Comparison of ENCODE assay signal across 26 cellular contexts in genomic region chr3:39805650-39806049, GRCh38.
"Had no signal": no experiment of that assay in that cellular context is flagged by ENCODE, and none has a peak within 500 bp of the region (broad histone marks: within the 10 kb centered on the region; RNA-seq: fewer than 3 reads in every experiment).

No MANE protein-coding gene starts in this region.

- H3K4me1 ChIP-seq: colonic mucosa had no signal

- H3K36me3 ChIP-seq: colonic mucosa, esophagus squamous epithelium, gastrocnemius medialis, heart right ventricle, left ventricle myocardium inferior, lower lobe of right lung had no signal

- DNase-seq: colonic mucosa; cortex of kidney; effector CD8-positive, alpha-beta T cell; effector memory CD8-positive, alpha-beta T cell; endodermal cell; erythroblast; esophagus squamous epithelium; foreskin melanocyte; gastrocnemius medialis; glutamatergic neuron; head of caudate nucleus; heart right ventricle; hypothalamus; immature natural killer cell; islet precursor cell; kidney; kidney glomerular epithelial cell; left ventricle myocardium inferior; lower lobe of right lung; mesenchymal stem cell; naive B cell had no signal

- ATAC-seq: effector memory CD8-positive, alpha-beta T cell; esophagus mucosa; gastrocnemius medialis; heart right ventricle; lower lobe of right lung; mucosa of descending colon had no signal

- H3K9me3 ChIP-seq: colonic mucosa, gastrocnemius medialis, lower lobe of right lung, mucosa of descending colon had no signal

- H3K4me3 ChIP-seq: colonic mucosa, esophagus squamous epithelium, gastrocnemius medialis, heart right ventricle, left ventricle myocardium inferior, lower lobe of right lung, mucosa of descending colon had no signal

- H3K27ac Mint-ChIP-seq: dendritic cell treated with granulocyte-macrophage colony-stimulating factor and Interleukin-4, amounts not matched to agents 40 ng/mL and 50 ng/mL, for 4 days; effector memory CD8-positive, alpha-beta T cell; endodermal cell; immature natural killer cell; mesothelial cell of epicardium; naive B cell had no signal

- H3K4me3 Mint-ChIP-seq: dendritic cell treated with granulocyte-macrophage colony-stimulating factor and Interleukin-4, amounts not matched to agents 40 ng/mL and 50 ng/mL, for 4 days; effector memory CD8-positive, alpha-beta T cell; endodermal cell; immature natural killer cell; mesothelial cell of epicardium; naive B cell had no signal

- H3K36me3 Mint-ChIP-seq: mesothelial cell of epicardium had no signal

- H3K27ac ChIP-seq: colonic mucosa, epithelial cell of prostate, esophagus squamous epithelium, gastrocnemius medialis, heart right ventricle, left ventricle myocardium inferior, lower lobe of right lung had no signal
